8 cellular contexts compared by ENCODE assay signal in genomic region chr16:11128211-11129123, GRCh38.
DNase-seq lines count a peak whose midpoint lies in the region; ATAC-seq and TF ChIP-seq lines count a peak whose summit lies in the region.

No MANE protein-coding gene starts in this region.

- H2AFZ ChIP-seq in Karpas-422 (ENCODE audit: low read length) = no peak overlapping the region

- H4K20me1 ChIP-seq in Karpas-422 (ENCODE audit: insufficient read depth, low read depth, low read length) = no peaks in the 10 kb centered on the region

- ATAC-seq in HG02938 (IDR thresholded peaks at IDR 0.05; ENCODE audit: unreplicated experiment) = no peak
- no peak for ATAC-seq in HG02678 (IDR thresholded peaks at IDR 0.05; ENCODE audit: unreplicated experiment)

- intact Hi-C loops in esophagus muscularis mucosa (cut with DNase I) = no loop called here

- H3K36me3 ChIP-seq in esophagus muscularis mucosa = peaks cover 12 to 44% (median 31%) of the 10 kb centered on the region in 4 donors
- peaks cover 12% of the 10 kb centered on the region for H3K36me3 ChIP-seq in rectal smooth muscle tissue (ENCODE audit: control insufficient read depth, insufficient read depth, low read length)
- no peaks in the 10 kb centered on the region for H3K36me3 ChIP-seq in Karpas-422 (ENCODE audit: insufficient read depth, low read length)

- H3K9ac ChIP-seq in rectal smooth muscle tissue (ENCODE audit: low read length) = no peak overlapping the region
- H3K9ac ChIP-seq in Karpas-422 (ENCODE audit: low read length) = no peak overlapping the region

- H3K4me3 ChIP-seq in esophagus muscularis mucosa (no peak overlapping the region), rectal smooth muscle tissue (ENCODE audit: low read length) (no peak overlapping the region), Karpas-422 (ENCODE audit: low read length) (no peak overlapping the region)

- no peaks in the 10 kb centered on the region for H3K79me2 ChIP-seq in Karpas-422 (ENCODE audit: low read length)

- no peak overlapping the region for H3K4me2 ChIP-seq in Karpas-422 (ENCODE audit: low read depth, low read length, poor library complexity, severe bottlenecking)

- WGBS in esophagus muscularis mucosa = 46% methylated on average over 7 of the region's 9 CpGs

- TF ChIP-seq CTCF in esophagus muscularis mucosa (IDR thresholded peaks at IDR 0.05) = no peak

- H3K27me3 ChIP-seq in esophagus muscularis mucosa (no peaks in the 10 kb centered on the region), rectal smooth muscle tissue (ENCODE audit: control insufficient read depth, insufficient read depth, low read length) (no peaks in the 10 kb centered on the region), Karpas-422 (ENCODE audit: low read length) (no peaks in the 10 kb centered on the region)

- no peaks in the 10 kb centered on the region for H3K9me3 ChIP-seq in esophagus muscularis mucosa
- no peaks in the 10 kb centered on the region for H3K9me3 ChIP-seq in Karpas-422 (ENCODE audit: low read length)

- no peaks in the 10 kb centered on the region for H3K9me2 ChIP-seq in Karpas-422 (replicated peaks; ENCODE audit: insufficient read depth, low read length)

- H3K27ac ChIP-seq in esophagus muscularis mucosa (replicated peaks in 1 of 4) = peak overlapping the region; percentile 44 to 65 (median 58)
- peak overlapping the region; percentile 80 for H3K27ac ChIP-seq in rectal smooth muscle tissue (ENCODE audit: low read depth, low read length)
- no peak overlapping the region for H3K27ac ChIP-seq in Karpas-422 (ENCODE audit: low read length)

- TF ChIP-seq EP300 in esophagus muscularis mucosa (IDR thresholded peaks at IDR 0.05) = no peak

- H3K4me1 ChIP-seq in esophagus muscularis mucosa (peaks cover 47 to 58% (median 52%) of the 10 kb centered on the region in 4 donors), rectal smooth muscle tissue (ENCODE audit: control insufficient read depth, insufficient read depth, low read length) (peaks cover 39% of the 10 kb centered on the region), Karpas-422 (ENCODE audit: low read length) (no peaks in the 10 kb centered on the region)

- DNase-seq in EH (ENCODE audit: low read depth) (peak; percentile 81), SKM-1 (lab: John Stamatoyannopoulos, UW; ENCODE audit: unreplicated experiment) (peak; percentile 9), esophagus muscularis mucosa (ENCODE audit: extremely low spot score) (no peak), Karpas-422 (no peak), NCI-H69 (lab: John Stamatoyannopoulos, UW) (no peak)

- no peak for TF ChIP-seq POLR2A in esophagus muscularis mucosa (IDR thresholded peaks at IDR 0.05; ENCODE audit: low read depth)

Comparison
In these comparisons a context has a peak if more than half of its experiments do, and no peak if none do; other contexts are left out.
1. DNase-seq: peak in EH (single experiment) and SKM-1 (single experiment); none in esophagus muscularis mucosa (single experiment), Karpas-422 (single experiment) and NCI-H69 (single experiment).